8 cellular contexts compared by ENCODE assay signal in genomic region chr12:52156757-52157565, GRCh38. TPM values are rescaled to one million over a fixed set of nuclear protein-coding genes. Genes with fewer than 3 reads are reported as not detected.
A peak's percentile ranks its signal among the peaks of the same experiment; 100 is the strongest.
DNase-seq lines count a peak whose midpoint lies in the region; ATAC-seq and TF ChIP-seq lines count a peak whose summit lies in the region.

No MANE protein-coding gene starts in this region.

- intact Hi-C loops in spleen (cut with DNase I; ENCODE audit: low total_unique reads) = loop anchor here (2.0 to 10.0 kb wide), 3 partner anchors 172 to 828 kb away; no protein-coding TSS in a partner anchor

- no peak overlapping the region for H3K27ac ChIP-seq in spleen

- H3K36me3 ChIP-seq in spleen = no peaks in the 10 kb centered on the region

- H3K4me3 ChIP-seq in NB4 (ENCODE audit: low read depth, low read length) (no peak overlapping the region), astrocyte of the cerebellum (ENCODE audit: low read depth, low read length) (no peak overlapping the region), spleen (no peak overlapping the region)

- H3K4me1 ChIP-seq in spleen = peaks cover 2 to 10% (median 7%) of the 10 kb centered on the region in 6 donors

- no peaks in the 10 kb centered on the region for H3K9me3 ChIP-seq in spleen

- 29 to 52% (median 49%) methylated on average over 9 to 15 of the region's 15 CpGs for WGBS in spleen, 5 donors

- in situ Hi-C loops in astrocyte of the cerebellum (cut with HindIII; ENCODE audit: low sequenced_read_pairs) = no loop called here

- H3K27me3 ChIP-seq in spleen (replicated peaks in 1 of 7) = peaks cover 0 to 15% (median 7%) of the 10 kb centered on the region in 7 donors

- TF ChIP-seq POLR2A in NB4 (IDR thresholded peaks at IDR 0.05; ENCODE audit: extremely low read depth, insufficient read length) (no peak), spleen (IDR thresholded peaks at IDR 0.05) (no peak)

- ATAC-seq in HG02840 (IDR thresholded peaks at IDR 0.05; ENCODE audit: low FRiP score, unreplicated experiment) (no peak), HG03565 (IDR thresholded peaks at IDR 0.05; ENCODE audit: unreplicated experiment) (no peak)

- peak; percentile 76 for DNase-seq in NB4 (ENCODE audit: low read depth)
- DNase-seq in T-helper 22 cell (ENCODE audit: low read depth) = peak; percentile 27
- DNase-seq in astrocyte of the cerebellum (ENCODE audit: low read depth) = peak; percentile 24
- DNase-seq in hippocampal formation (lab: John Stamatoyannopoulos, UW) = peak; percentile 18 to 65
- DNase-seq in spleen = peak; percentile 89

- TF ChIP-seq CTCF in GM12873 (IDR thresholded peaks at IDR 0.05; ENCODE audit: insufficient read depth, low read depth, low read length, missing control alignments) (peak; percentile 95), NB4 (IDR thresholded peaks at IDR 0.05; ENCODE audit: low read depth, low read length) (peak; percentile 96), astrocyte of the cerebellum (IDR thresholded peaks at IDR 0.05; ENCODE audit: low read depth, low read length, missing control alignments) (peak; percentile 93), spleen (IDR thresholded peaks at IDR 0.05 in 8 of 11, conservative IDR thresholded peaks at IDR 0.05 in 3 of 11) (peak; percentile 70 to 95 (median 90))

RNA-seq across cellular contexts. Expression of gene KRT80, which starts 34.9 kb away (rescaled TPM):
- total RNA-seq in spleen = under 1 TPM in 2 of 7 donors, not detected in 5; 0.17 to 0.37 TPM
- polyA plus RNA-seq in spleen = under 1 TPM in 1 of 3 donors, not detected in 2; 0.03 TPM

Comparison
In these comparisons a context has a peak if more than half of its experiments do, and no peak if none do; other contexts are left out.
1. DNase-seq: peak in every context shown above with its lines; median percentile 89 in spleen; 76 in NB4; 42 in hippocampal formation; 27 in T-helper 22 cell; 24 in astrocyte of the cerebellum.